In the genomic region with DNA sequence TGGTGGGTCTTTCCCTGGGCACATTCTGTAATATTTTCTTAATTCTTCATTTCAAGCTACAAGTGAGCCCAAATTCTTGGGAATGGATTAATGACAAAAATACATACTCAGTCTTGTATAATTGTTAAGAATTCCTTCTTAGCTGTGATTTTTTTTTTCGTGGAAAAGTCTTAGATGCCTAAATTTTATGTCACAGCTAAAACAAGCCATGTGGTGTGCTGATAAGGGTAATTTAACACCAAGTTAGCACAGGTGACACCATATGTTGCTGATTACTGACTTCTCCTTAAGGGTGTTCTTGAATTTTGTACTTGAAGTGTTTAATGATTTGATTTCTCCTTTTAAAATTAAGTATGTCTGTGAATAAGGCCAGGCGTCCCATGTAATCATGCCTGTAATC, we compare ENCODE assay signal across 1 cellular context.
TF ChIP-seq lines count a peak whose summit lies in the region.

No MANE protein-coding gene starts in this region.

TF ChIP-seq in K562, 482 proteins besides CTCF, POLR2A, EP300 and RAD21 (continued from another document and continues in another):
- no peak for TF ChIP-seq SP1 (CRISPR knock-in tag; IDR thresholded peaks at IDR 0.05)
- TF ChIP-seq KDM1A (IDR thresholded peaks at IDR 0.05): peak; percentile 75 to 77
- no peak for TF ChIP-seq SRSF3 (IDR thresholded peaks at IDR 0.05; ENCODE audit: insufficient read depth, low read length)
- no peak for TF ChIP-seq ZNF274 (IDR thresholded peaks at IDR 0.05; ENCODE audit: borderline replicate concordance, low read depth, low read length)
- TF ChIP-seq, protein P1, sequence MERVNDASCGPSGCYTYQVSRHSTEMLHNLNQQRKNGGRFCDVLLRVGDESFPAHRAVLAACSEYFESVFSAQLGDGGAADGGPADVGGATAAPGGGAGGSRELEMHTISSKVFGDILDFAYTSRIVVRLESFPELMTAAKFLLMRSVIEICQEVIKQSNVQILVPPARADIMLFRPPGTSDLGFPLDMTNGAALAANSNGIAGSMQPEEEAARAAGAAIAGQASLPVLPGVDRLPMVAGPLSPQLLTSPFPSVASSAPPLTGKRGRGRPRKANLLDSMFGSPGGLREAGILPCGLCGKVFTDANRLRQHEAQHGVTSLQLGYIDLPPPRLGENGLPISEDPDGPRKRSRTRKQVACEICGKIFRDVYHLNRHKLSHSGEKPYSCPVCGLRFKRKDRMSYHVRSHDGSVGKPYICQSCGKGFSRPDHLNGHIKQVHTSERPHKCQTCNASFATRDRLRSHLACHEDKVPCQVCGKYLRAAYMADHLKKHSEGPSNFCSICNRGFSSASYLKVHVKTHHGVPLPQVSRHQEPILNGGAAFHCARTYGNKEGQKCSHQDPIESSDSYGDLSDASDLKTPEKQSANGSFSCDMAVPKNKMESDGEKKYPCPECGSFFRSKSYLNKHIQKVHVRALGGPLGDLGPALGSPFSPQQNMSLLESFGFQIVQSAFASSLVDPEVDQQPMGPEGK (CRISPR knock-in tag; IDR thresholded peaks at IDR 0.05; ENCODE audit: borderline replicate concordance): no peak
- TF ChIP-seq SP2 (IDR thresholded peaks at IDR 0.05; ENCODE audit: extremely low read depth, low read depth, low read length, poor library complexity, severe bottlenecking): no peak
- no peak for TF ChIP-seq YY1 (IDR thresholded peaks at IDR 0.05; ENCODE audit: borderline replicate concordance in 1 of 3, control insufficient read depth in 1 of 3, extremely low read depth in 1 of 3, insufficient read depth in 3 of 3, insufficient read length in 1 of 3, insufficient replicate concordance in 2 of 3, low read depth in 1 of 3, low read length in 2 of 3)
- TF ChIP-seq, protein P2, sequence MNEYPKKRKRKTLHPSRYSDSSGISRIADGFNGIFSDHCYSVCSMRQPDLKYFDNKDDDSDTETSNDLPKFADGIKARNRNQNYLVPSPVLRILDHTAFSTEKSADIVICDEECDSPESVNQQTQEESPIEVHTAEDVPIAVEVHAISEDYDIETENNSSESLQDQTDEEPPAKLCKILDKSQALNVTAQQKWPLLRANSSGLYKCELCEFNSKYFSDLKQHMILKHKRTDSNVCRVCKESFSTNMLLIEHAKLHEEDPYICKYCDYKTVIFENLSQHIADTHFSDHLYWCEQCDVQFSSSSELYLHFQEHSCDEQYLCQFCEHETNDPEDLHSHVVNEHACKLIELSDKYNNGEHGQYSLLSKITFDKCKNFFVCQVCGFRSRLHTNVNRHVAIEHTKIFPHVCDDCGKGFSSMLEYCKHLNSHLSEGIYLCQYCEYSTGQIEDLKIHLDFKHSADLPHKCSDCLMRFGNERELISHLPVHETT (CRISPR knock-in tag; conservative IDR thresholded peaks at IDR 0.05 in 1 of 2, IDR thresholded peaks at IDR 0.05 in 1 of 2): no peak
- no peak for TF ChIP-seq ZC3H8 (IDR thresholded peaks at IDR 0.05)
- TF ChIP-seq, protein P3, sequence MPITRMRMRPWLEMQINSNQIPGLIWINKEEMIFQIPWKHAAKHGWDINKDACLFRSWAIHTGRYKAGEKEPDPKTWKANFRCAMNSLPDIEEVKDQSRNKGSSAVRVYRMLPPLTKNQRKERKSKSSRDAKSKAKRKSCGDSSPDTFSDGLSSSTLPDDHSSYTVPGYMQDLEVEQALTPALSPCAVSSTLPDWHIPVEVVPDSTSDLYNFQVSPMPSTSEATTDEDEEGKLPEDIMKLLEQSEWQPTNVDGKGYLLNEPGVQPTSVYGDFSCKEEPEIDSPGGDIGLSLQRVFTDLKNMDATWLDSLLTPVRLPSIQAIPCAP (CRISPR knock-in tag; IDR thresholded peaks at IDR 0.05; ENCODE audit: borderline replicate concordance): no peak
- TF ChIP-seq, protein P4, sequence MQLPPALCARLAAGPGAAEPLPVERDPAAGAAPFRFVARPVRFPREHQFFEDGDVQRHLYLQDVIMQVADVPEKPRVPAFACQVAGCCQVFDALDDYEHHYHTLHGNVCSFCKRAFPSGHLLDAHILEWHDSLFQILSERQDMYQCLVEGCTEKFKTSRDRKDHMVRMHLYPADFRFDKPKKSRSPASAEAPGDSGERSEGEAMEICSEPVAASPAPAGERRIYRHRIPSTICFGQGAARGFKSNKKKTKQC (CRISPR knock-in tag; IDR thresholded peaks at IDR 0.05): no peak
- TF ChIP-seq, protein P5, sequence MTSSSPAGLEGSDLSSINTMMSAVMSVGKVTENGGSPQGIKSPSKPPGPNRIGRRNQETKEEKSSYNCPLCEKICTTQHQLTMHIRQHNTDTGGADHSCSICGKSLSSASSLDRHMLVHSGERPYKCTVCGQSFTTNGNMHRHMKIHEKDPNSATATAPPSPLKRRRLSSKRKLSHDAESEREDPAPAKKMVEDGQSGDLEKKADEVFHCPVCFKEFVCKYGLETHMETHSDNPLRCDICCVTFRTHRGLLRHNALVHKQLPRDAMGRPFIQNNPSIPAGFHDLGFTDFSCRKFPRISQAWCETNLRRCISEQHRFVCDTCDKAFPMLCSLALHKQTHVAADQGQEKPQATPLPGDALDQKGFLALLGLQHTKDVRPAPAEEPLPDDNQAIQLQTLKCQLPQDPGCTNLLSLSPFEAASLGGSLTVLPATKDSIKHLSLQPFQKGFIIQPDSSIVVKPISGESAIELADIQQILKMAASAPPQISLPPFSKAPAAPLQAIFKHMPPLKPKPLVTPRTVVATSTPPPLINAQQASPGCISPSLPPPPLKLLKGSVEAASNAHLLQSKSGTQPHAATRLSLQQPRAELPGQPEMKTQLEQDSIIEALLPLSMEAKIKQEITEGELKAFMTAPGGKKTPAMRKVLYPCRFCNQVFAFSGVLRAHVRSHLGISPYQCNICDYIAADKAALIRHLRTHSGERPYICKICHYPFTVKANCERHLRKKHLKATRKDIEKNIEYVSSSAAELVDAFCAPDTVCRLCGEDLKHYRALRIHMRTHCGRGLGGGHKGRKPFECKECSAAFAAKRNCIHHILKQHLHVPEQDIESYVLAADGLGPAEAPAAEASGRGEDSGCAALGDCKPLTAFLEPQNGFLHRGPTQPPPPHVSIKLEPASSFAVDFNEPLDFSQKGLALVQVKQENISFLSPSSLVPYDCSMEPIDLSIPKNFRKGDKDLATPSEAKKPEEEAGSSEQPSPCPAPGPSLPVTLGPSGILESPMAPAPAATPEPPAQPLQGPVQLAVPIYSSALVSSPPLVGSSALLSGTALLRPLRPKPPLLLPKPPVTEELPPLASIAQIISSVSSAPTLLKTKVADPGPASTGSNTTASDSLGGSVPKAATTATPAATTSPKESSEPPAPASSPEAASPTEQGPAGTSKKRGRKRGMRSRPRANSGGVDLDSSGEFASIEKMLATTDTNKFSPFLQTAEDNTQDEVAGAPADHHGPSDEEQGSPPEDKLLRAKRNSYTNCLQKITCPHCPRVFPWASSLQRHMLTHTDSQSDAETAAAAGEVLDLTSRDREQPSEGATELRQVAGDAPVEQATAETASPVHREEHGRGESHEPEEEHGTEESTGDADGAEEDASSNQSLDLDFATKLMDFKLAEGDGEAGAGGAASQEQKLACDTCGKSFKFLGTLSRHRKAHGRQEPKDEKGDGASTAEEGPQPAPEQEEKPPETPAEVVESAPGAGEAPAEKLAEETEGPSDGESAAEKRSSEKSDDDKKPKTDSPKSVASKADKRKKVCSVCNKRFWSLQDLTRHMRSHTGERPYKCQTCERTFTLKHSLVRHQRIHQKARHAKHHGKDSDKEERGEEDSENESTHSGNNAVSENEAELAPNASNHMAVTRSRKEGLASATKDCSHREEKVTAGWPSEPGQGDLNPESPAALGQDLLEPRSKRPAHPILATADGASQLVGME (CRISPR knock-in tag; IDR thresholded peaks at IDR 0.05): no peak
- TF ChIP-seq STAT5A (IDR thresholded peaks at IDR 0.05; ENCODE audit: borderline replicate concordance, low read length): peak; percentile 62
- TF ChIP-seq NFE2L1 (tag; IDR thresholded peaks at IDR 0.05; ENCODE audit: borderline replicate concordance, low read depth): no peak
- peak; percentile 62 for TF ChIP-seq ARID1B (IDR thresholded peaks at IDR 0.05)
- TF ChIP-seq CHD4 (IDR thresholded peaks at IDR 0.05; ENCODE audit: insufficient read depth, insufficient replicate concordance, low read depth, low read length, poor library complexity, severe bottlenecking): no peak
- TF ChIP-seq, protein P6, sequence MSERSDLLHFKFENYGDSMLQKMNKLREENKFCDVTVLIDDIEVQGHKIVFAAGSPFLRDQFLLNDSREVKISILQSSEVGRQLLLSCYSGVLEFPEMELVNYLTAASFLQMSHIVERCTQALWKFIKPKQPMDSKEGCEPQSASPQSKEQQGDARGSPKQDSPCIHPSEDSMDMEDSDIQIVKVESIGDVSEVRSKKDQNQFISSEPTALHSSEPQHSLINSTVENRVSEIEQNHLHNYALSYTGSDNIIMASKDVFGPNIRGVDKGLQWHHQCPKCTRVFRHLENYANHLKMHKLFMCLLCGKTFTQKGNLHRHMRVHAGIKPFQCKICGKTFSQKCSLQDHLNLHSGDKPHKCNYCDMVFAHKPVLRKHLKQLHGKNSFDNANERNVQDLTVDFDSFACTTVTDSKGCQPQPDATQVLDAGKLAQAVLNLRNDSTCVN (CRISPR knock-in tag; IDR thresholded peaks at IDR 0.05): no peak
- TF ChIP-seq NR2C1 (IDR thresholded peaks at IDR 0.05): no peak
- no peak for TF ChIP-seq NR2C1 (tag; IDR thresholded peaks at IDR 0.05)
- peak; percentile 83 for TF ChIP-seq CBFA2T3 (IDR thresholded peaks at IDR 0.05)
- TF ChIP-seq ILK (tag; IDR thresholded peaks at IDR 0.05; ENCODE audit: borderline replicate concordance, low read depth): no peak
- no peak for TF ChIP-seq TARDBP (IDR thresholded peaks at IDR 0.05)
- TF ChIP-seq, protein P7, sequence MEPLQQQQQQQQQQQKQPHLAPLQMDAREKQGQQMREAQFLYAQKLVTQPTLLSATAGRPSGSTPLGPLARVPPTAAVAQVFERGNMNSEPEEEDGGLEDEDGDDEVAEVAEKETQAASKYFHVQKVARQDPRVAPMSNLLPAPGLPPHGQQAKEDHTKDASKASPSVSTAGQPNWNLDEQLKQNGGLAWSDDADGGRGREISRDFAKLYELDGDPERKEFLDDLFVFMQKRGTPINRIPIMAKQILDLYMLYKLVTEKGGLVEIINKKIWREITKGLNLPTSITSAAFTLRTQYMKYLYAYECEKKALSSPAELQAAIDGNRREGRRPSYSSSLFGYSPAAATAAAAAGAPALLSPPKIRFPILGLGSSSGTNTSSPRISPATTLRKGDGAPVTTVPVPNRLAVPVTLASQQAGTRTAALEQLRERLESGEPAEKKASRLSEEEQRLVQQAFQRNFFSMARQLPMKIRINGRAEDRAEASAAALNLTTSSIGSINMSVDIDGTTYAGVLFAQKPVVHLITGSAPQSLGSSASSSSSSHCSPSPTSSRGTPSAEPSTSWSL (CRISPR knock-in tag; IDR thresholded peaks at IDR 0.05; ENCODE audit: borderline replicate concordance): no peak
- TF ChIP-seq KLF16 (IDR thresholded peaks at IDR 0.05): no peak
- TF ChIP-seq MCM5 (IDR thresholded peaks at IDR 0.05; ENCODE audit: low read depth): no peak
- TF ChIP-seq TCF3 (CRISPR knock-in tag; IDR thresholded peaks at IDR 0.05): peak; percentile 78
- no peak for TF ChIP-seq KDM5B (IDR thresholded peaks at IDR 0.05; ENCODE audit: insufficient replicate concordance, low read depth, low read length)
- TF ChIP-seq, protein P8, sequence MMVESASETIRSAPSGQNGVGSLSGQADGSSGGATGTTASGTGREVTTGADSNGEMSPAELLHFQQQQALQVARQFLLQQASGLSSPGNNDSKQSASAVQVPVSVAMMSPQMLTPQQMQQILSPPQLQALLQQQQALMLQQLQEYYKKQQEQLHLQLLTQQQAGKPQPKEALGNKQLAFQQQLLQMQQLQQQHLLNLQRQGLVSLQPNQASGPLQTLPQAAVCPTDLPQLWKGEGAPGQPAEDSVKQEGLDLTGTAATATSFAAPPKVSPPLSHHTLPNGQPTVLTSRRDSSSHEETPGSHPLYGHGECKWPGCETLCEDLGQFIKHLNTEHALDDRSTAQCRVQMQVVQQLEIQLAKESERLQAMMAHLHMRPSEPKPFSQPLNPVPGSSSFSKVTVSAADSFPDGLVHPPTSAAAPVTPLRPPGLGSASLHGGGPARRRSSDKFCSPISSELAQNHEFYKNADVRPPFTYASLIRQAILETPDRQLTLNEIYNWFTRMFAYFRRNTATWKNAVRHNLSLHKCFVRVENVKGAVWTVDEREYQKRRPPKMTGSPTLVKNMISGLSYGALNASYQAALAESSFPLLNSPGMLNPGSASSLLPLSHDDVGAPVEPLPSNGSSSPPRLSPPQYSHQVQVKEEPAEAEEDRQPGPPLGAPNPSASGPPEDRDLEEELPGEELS (CRISPR knock-in tag; IDR thresholded peaks at IDR 0.05; ENCODE audit: borderline replicate concordance): no peak
- peak; percentile 20; the same call in 1 of the 2 replicates for TF ChIP-seq NCOR1 (IDR thresholded peaks at IDR 0.05)
- no peak for TF ChIP-seq RFX5 (IDR thresholded peaks at IDR 0.05; ENCODE audit: low read depth, low read length)
- no peak for TF ChIP-seq ZNF444 (CRISPR knock-in tag; IDR thresholded peaks at IDR 0.05)
- no peak for TF ChIP-seq ZNF436 (CRISPR knock-in tag; IDR thresholded peaks at IDR 0.05)
- no peak for TF ChIP-seq TOE1 (IDR thresholded peaks at IDR 0.05; ENCODE audit: borderline replicate concordance)
- TF ChIP-seq TOE1 (CRISPR knock-in tag; IDR thresholded peaks at IDR 0.05; ENCODE audit: borderline replicate concordance, low read depth): no peak
- TF ChIP-seq PML (IDR thresholded peaks at IDR 0.05; ENCODE audit: low read length): no peak
- no peak for TF ChIP-seq NUFIP1 (IDR thresholded peaks at IDR 0.05; ENCODE audit: partially characterized antibody)
- no peak for TF ChIP-seq ZNF717 (CRISPR knock-in tag; IDR thresholded peaks at IDR 0.05)
- TF ChIP-seq RCOR1 (IDR thresholded peaks at IDR 0.05; ENCODE audit: borderline replicate concordance in 1 of 2, low read depth in 2 of 2, low read length in 2 of 2): peak in 1 of 2 experiments; percentile 83; a peak in 3 of 4 replicates
- TF ChIP-seq TAL1 (IDR thresholded peaks at IDR 0.05): peak; percentile 76
- no peak for TF ChIP-seq ZZZ3 (IDR thresholded peaks at IDR 0.05)
- TF ChIP-seq CBFA2T2 (conservative IDR thresholded peaks at IDR 0.05): peak; percentile 53
- TF ChIP-seq SREBF1 (IDR thresholded peaks at IDR 0.05; ENCODE audit: borderline replicate concordance, low read depth, low read length): no peak
- TF ChIP-seq ZNF707 (CRISPR knock-in tag; conservative IDR thresholded peaks at IDR 0.05): no peak
- TF ChIP-seq ZNF589 (CRISPR knock-in tag; IDR thresholded peaks at IDR 0.05; ENCODE audit: low read depth): no peak
- TF ChIP-seq ZNF224 (CRISPR knock-in tag; IDR thresholded peaks at IDR 0.05): no peak
- TF ChIP-seq, protein P9, sequence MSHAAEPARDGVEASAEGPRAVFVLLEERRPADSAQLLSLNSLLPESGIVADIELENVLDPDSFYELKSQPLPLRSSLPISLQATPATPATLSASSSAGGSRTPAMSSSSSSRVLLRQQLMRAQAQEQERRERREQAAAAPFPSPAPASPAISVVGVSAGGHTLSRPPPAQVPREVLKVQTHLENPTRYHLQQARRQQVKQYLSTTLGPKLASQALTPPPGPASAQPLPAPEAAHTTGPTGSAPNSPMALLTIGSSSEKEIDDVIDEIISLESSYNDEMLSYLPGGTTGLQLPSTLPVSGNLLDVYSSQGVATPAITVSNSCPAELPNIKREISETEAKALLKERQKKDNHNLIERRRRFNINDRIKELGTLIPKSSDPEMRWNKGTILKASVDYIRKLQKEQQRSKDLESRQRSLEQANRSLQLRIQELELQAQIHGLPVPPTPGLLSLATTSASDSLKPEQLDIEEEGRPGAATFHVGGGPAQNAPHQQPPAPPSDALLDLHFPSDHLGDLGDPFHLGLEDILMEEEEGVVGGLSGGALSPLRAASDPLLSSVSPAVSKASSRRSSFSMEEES (CRISPR knock-in tag; IDR thresholded peaks at IDR 0.05): no peak
- no peak for TF ChIP-seq ZNF133 (CRISPR knock-in tag; IDR thresholded peaks at IDR 0.05)
- TF ChIP-seq TEAD4 (IDR thresholded peaks at IDR 0.05; ENCODE audit: low read length): peak; percentile 82
- TF ChIP-seq TEAD4 (CRISPR knock-in tag; IDR thresholded peaks at IDR 0.05; ENCODE audit: borderline replicate concordance): no peak
- no peak for TF ChIP-seq GTF2F1 (IDR thresholded peaks at IDR 0.05; ENCODE audit: low read depth, low read length)
